ENCODE assay signal across 16 cellular contexts in the genomic region with DNA sequence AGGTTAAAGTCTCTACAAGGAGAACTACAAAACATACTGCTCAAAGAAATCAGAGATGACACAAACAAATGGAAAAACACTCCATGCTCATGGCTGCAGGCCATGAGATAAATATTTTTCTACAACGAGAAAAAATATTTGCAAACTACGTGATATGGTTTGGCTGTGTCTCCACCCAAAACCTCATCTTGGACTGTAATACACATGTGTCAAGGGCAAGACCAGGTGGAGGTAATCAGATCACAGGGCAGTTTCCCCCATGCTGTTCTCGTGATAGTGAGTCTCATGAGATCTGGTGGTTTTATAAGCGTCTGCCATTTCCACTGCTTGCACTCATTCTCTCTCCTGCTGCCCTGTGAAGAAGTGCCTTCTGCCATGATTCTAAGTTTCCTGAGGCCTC. TPM values are rescaled to one million over a fixed set of nuclear protein-coding genes. Genes with fewer than 3 reads are reported as not detected.
DNase-seq lines count a peak whose midpoint lies in the region; ATAC-seq and TF ChIP-seq lines count a peak whose summit lies in the region.
"Had no signal": no experiment of that assay in that cellular context is flagged by ENCODE, and none has a peak within 500 bp of the region (broad histone marks: within the 10 kb centered on the region; RNA-seq: fewer than 3 reads in every experiment).

No MANE protein-coding gene starts in this region.

- no peak overlapping the region for H3K4me3 ChIP-seq in fibroblast of villous mesenchyme (ENCODE audit: low read depth, low read length)
- no peak overlapping the region for H3K4me3 ChIP-seq in colonic mucosa

- H3K9me3 ChIP-seq in colonic mucosa, result no peaks in the 10 kb centered on the region

- POLR2A ChIA-PET in activated CD8-positive, alpha-beta T cell treated with anti-CD3 and anti-CD28 coated beads for 36 hours (lab: Charles Lee), result no interaction called here
- POLR2A ChIA-PET in activated CD8-positive, alpha-beta T cell treated with anti-CD3 and anti-CD28 coated beads, Interleukin-2, amount 10 ng/mL, durations not matched to agents 7 days and 5 days (lab: Charles Lee), result no interaction called here
- POLR2A ChIA-PET in WTC11 (lab: Charles Lee), result no interaction called here

- no peak overlapping the region for H3K9ac ChIP-seq in colonic mucosa (ENCODE audit: low read depth in 2 of 2, low read length in 2 of 2)

- H3K4me1 ChIP-seq in colonic mucosa, result no peaks in the 10 kb centered on the region

- H3K4me3 Mint-ChIP-seq in activated CD8-positive, alpha-beta T cell treated with anti-CD3 and anti-CD28 coated beads for 36 hours, result no peak overlapping the region
- no peak overlapping the region for H3K4me3 Mint-ChIP-seq in activated CD8-positive, alpha-beta T cell treated with anti-CD3 and anti-CD28 coated beads, Interleukin-2, amount 10 ng/mL, durations not matched to agents 7 days and 5 days
- H3K4me3 Mint-ChIP-seq in WTC11, result no peak overlapping the region
- no peak overlapping the region for H3K4me3 Mint-ChIP-seq in stimulated activated memory B cell treated with anti-CD40 and anti-IgM and Interleukin-4, amounts not matched to agents 10 μg/mL and 1 μg/mL and 100 μg/mL, for 72 hours
- no peak overlapping the region for H3K4me3 Mint-ChIP-seq in nephron progenitor cell

- H3K4me1 Mint-ChIP-seq in activated CD8-positive, alpha-beta T cell treated with anti-CD3 and anti-CD28 coated beads for 36 hours (ENCODE audit: low read depth), result peaks cover 75% of the 10 kb centered on the region
- H3K4me1 Mint-ChIP-seq in activated CD8-positive, alpha-beta T cell treated with anti-CD3 and anti-CD28 coated beads, Interleukin-2, amount 10 ng/mL, durations not matched to agents 7 days and 5 days (ENCODE audit: low read depth), result peaks cover 40% of the 10 kb centered on the region
- peaks cover 40% of the 10 kb centered on the region for H3K4me1 Mint-ChIP-seq in WTC11
- H3K4me1 Mint-ChIP-seq in stimulated activated memory B cell treated with anti-CD40 and anti-IgM and Interleukin-4, amounts not matched to agents 10 μg/mL and 1 μg/mL and 100 μg/mL, for 72 hours, result peaks cover 42% of the 10 kb centered on the region
- no peaks in the 10 kb centered on the region for H3K4me1 Mint-ChIP-seq in nephron progenitor cell

- H3K36me3 ChIP-seq in colonic mucosa, result no peaks in the 10 kb centered on the region

- no peak for ATAC-seq in activated CD8-positive, alpha-beta T cell treated with anti-CD3 and anti-CD28 coated beads for 36 hours
- ATAC-seq in activated CD8-positive, alpha-beta T cell treated with anti-CD3 and anti-CD28 coated beads, Interleukin-2, amount 10 ng/mL, durations not matched to agents 7 days and 5 days, result no peak
- no peak for ATAC-seq in WTC11
- no peak for ATAC-seq in stimulated activated memory B cell treated with anti-CD40 and anti-IgM and Interleukin-4, amounts not matched to agents 10 μg/mL and 1 μg/mL and 100 μg/mL, for 72 hours
- no peak for ATAC-seq in HG02798 (IDR thresholded peaks at IDR 0.05; ENCODE audit: poor library complexity, unreplicated experiment)

- no peak overlapping the region for H3K27ac ChIP-seq in colonic mucosa
- H3K27ac ChIP-seq: C4-2B had no signal

- CTCF ChIA-PET in activated CD8-positive, alpha-beta T cell treated with anti-CD3 and anti-CD28 coated beads for 36 hours (lab: Charles Lee), result no interaction called here
- CTCF ChIA-PET in activated CD8-positive, alpha-beta T cell treated with anti-CD3 and anti-CD28 coated beads, Interleukin-2, amount 10 ng/mL, durations not matched to agents 7 days and 5 days (lab: Charles Lee), result interaction anchor here (1.1 to 2.9 kb wide), 2 partner anchors 28 to 29 kb away, joined by 5 to 14 read pairs; no protein-coding TSS in a partner anchor
- CTCF ChIA-PET in WTC11 (lab: Charles Lee), result no interaction called here

- no peak for TF ChIP-seq CTCF in activated CD8-positive, alpha-beta T cell treated with anti-CD3 and anti-CD28 coated beads for 36 hours (IDR thresholded peaks at IDR 0.05)
- TF ChIP-seq CTCF in WTC11 (IDR thresholded peaks at IDR 0.05) (no peak), fibroblast of villous mesenchyme (IDR thresholded peaks at IDR 0.05; ENCODE audit: insufficient read depth, low read depth, low read length) (no peak), colonic mucosa (IDR thresholded peaks at IDR 0.05) (no peak), nephron progenitor cell (IDR thresholded peaks at IDR 0.05) (no peak)

- intact Hi-C loops in activated CD8-positive, alpha-beta T cell treated with anti-CD3 and anti-CD28 coated beads for 36 hours (cut with micrococcal nuclease), result no loop called here
- intact Hi-C loops in colonic mucosa (cut with DNase I), result no loop called here

- peaks cover 41% of the 10 kb centered on the region for H3K9me3 Mint-ChIP-seq in activated CD8-positive, alpha-beta T cell treated with anti-CD3 and anti-CD28 coated beads for 36 hours
- peaks cover 15% of the 10 kb centered on the region for H3K9me3 Mint-ChIP-seq in activated CD8-positive, alpha-beta T cell treated with anti-CD3 and anti-CD28 coated beads, Interleukin-2, amount 10 ng/mL, durations not matched to agents 7 days and 5 days (ENCODE audit: insufficient read depth)
- H3K9me3 Mint-ChIP-seq in WTC11 (peaks cover 61% of the 10 kb centered on the region), nephron progenitor cell (peaks cover 95% of the 10 kb centered on the region)
- H3K9me3 Mint-ChIP-seq in stimulated activated memory B cell treated with anti-CD40 and anti-IgM and Interleukin-4, amounts not matched to agents 10 μg/mL and 1 μg/mL and 100 μg/mL, for 72 hours, result peaks cover 14% of the 10 kb centered on the region

- peak overlapping the region; percentile 42 for H3K27ac Mint-ChIP-seq in activated CD8-positive, alpha-beta T cell treated with anti-CD3 and anti-CD28 coated beads for 36 hours
- H3K27ac Mint-ChIP-seq in activated CD8-positive, alpha-beta T cell treated with anti-CD3 and anti-CD28 coated beads, Interleukin-2, amount 10 ng/mL, durations not matched to agents 7 days and 5 days, result no peak overlapping the region
- peak overlapping the region; percentile 54; the same call in 1 of the 2 replicates for H3K27ac Mint-ChIP-seq in WTC11
- peak overlapping the region; percentile 43 for H3K27ac Mint-ChIP-seq in stimulated activated memory B cell treated with anti-CD40 and anti-IgM and Interleukin-4, amounts not matched to agents 10 μg/mL and 1 μg/mL and 100 μg/mL, for 72 hours
- no peak overlapping the region for H3K27ac Mint-ChIP-seq in nephron progenitor cell

- no peak for DNase-seq in activated CD8-positive, alpha-beta T cell treated with anti-CD3 and anti-CD28 coated beads for 36 hours
- no peak for DNase-seq in activated CD8-positive, alpha-beta T cell treated with anti-CD3 and anti-CD28 coated beads, Interleukin-2, amount 10 ng/mL, durations not matched to agents 7 days and 5 days
- no peak for DNase-seq in WTC11 (ENCODE audit: low spot score)
- peak; percentile 32 for DNase-seq in fibroblast of villous mesenchyme (ENCODE audit: low read depth)
- DNase-seq in colonic mucosa, result no peak
- no peak for DNase-seq in nephron progenitor cell
- DNase-seq: DMS 273 treated with DMSO at 0.1 percent for 48 hours, GDM1, NCI-H1048, NCI-H1436 treated with DMSO at 0.1 percent for 48 hours, NCI-H2029 treated with DMSO at 0.1 percent for 48 hours, NCI-H774, RPMI8226 had no signal

- no peaks in the 10 kb centered on the region for H3K27me3 ChIP-seq in colonic mucosa

- H3K36me3 Mint-ChIP-seq in activated CD8-positive, alpha-beta T cell treated with anti-CD3 and anti-CD28 coated beads for 36 hours (ENCODE audit: low read depth), result peaks cover 66% of the 10 kb centered on the region
- peaks cover 70% of the 10 kb centered on the region for H3K36me3 Mint-ChIP-seq in activated CD8-positive, alpha-beta T cell treated with anti-CD3 and anti-CD28 coated beads, Interleukin-2, amount 10 ng/mL, durations not matched to agents 7 days and 5 days (ENCODE audit: low read depth)
- peaks cover 53% of the 10 kb centered on the region for H3K36me3 Mint-ChIP-seq in WTC11
- H3K36me3 Mint-ChIP-seq in stimulated activated memory B cell treated with anti-CD40 and anti-IgM and Interleukin-4, amounts not matched to agents 10 μg/mL and 1 μg/mL and 100 μg/mL, for 72 hours, result peaks cover 59% of the 10 kb centered on the region
- H3K36me3 Mint-ChIP-seq in nephron progenitor cell (ENCODE audit: low read depth), result peaks cover 94% of the 10 kb centered on the region

- no peaks in the 10 kb centered on the region for H3K27me3 Mint-ChIP-seq in activated CD8-positive, alpha-beta T cell treated with anti-CD3 and anti-CD28 coated beads for 36 hours
- H3K27me3 Mint-ChIP-seq in activated CD8-positive, alpha-beta T cell treated with anti-CD3 and anti-CD28 coated beads, Interleukin-2, amount 10 ng/mL, durations not matched to agents 7 days and 5 days (ENCODE audit: low read depth), result no peaks in the 10 kb centered on the region
- H3K27me3 Mint-ChIP-seq in WTC11 (ENCODE audit: low read depth) (no peaks in the 10 kb centered on the region), nephron progenitor cell (ENCODE audit: low read depth, poor library complexity) (no peaks in the 10 kb centered on the region)
- no peaks in the 10 kb centered on the region for H3K27me3 Mint-ChIP-seq in stimulated activated memory B cell treated with anti-CD40 and anti-IgM and Interleukin-4, amounts not matched to agents 10 μg/mL and 1 μg/mL and 100 μg/mL, for 72 hours

TF ChIP-seq in WTC11, 78 proteins besides CTCF, POLR2A, EP300 and RAD21 (continues in another document):
- TF ChIP-seq GTF2I (CRISPR knock-in tag; conservative IDR thresholded peaks at IDR 0.05), result no peak
- TF ChIP-seq, protein P1, sequence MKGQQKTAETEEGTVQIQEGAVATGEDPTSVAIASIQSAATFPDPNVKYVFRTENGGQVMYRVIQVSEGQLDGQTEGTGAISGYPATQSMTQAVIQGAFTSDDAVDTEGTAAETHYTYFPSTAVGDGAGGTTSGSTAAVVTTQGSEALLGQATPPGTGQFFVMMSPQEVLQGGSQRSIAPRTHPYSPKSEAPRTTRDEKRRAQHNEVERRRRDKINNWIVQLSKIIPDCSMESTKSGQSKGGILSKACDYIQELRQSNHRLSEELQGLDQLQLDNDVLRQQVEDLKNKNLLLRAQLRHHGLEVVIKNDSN (CRISPR knock-in tag; IDR thresholded peaks at IDR 0.05), result no peak

RNA-seq across cellular contexts. Expression of a gene that starts 57.8 kb away (rescaled TPM):
- 10 to 100 TPM; 78.8 to 85.6 TPM for total RNA-seq in activated CD8-positive, alpha-beta T cell treated with anti-CD3 and anti-CD28 coated beads for 36 hours
- 10 to 100 TPM; 52.0 to 52.7 TPM for total RNA-seq in activated CD8-positive, alpha-beta T cell treated with anti-CD3 and anti-CD28 coated beads, Interleukin-2, amount 10 ng/mL, durations not matched to agents 7 days and 5 days
- total RNA-seq in WTC11 (2021) (132 to 148 TPM (median 146 TPM) in 3 replicates), fibroblast of villous mesenchyme (37.7 and 41.5 TPM in 2 replicates), colonic mucosa (10 to 100 TPM; 24.8 to 45.1 TPM)

Comparison
In these comparisons a context has a peak if more than half of its experiments do, and no peak if none do; other contexts are left out.
1. H3K27ac Mint-ChIP-seq: peak in activated CD8-positive, alpha-beta T cell treated with anti-CD3 and anti-CD28 coated beads for 36 hours (single experiment), WTC11 (single experiment) and stimulated activated memory B cell treated with anti-CD40 and anti-IgM and Interleukin-4, amounts not matched to agents 10 μg/mL and 1 μg/mL and 100 μg/mL, for 72 hours (single experiment); none in activated CD8-positive, alpha-beta T cell treated with anti-CD3 and anti-CD28 coated beads, Interleukin-2, amount 10 ng/mL, durations not matched to agents 7 days and 5 days (single experiment) and nephron progenitor cell (single experiment).